Comparison of ENCODE assay signal across 1 cellular context in the genomic region with DNA sequence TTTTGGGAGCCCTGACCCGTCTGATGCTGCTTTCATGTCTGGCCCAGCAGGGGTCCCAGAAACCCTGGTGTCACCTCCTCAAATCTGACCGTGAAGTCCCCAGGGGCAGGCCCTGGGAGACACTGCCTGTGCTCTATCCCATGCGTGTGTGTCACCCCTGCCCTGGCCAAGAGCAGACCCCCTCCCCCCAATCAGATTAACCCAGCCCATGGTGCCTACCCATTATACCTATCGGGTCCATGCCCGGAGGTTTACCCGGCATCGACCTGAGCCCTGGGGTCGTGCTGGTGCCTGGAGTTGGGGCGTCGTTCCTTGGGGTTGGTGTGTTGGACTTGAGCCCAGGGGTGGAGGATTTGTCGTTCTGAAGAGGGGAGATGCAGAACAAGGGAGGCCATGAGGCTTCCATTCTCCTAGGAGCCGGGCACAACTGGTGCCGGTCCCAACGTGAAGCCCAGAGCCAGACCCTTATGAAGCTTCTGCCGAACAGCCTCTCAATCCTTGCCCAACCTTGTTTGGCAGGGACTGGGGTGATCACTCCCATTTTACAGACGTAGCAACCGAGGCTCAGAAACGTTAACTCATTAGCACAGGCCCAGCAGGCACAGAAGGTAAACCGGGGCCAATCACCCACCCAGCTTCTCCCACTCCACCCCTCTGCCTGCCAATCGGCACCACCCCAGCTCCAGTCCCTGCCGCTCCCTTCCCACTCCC.
TF ChIP-seq lines count a peak whose summit lies in the region.

No MANE protein-coding gene starts in this region.

TF ChIP-seq in IMR-90, 13 proteins besides CTCF, POLR2A, EP300 and RAD21:
- TF ChIP-seq MXI1 (IDR thresholded peaks at IDR 0.05; ENCODE audit: borderline replicate concordance, low read depth, low read length) (no peak), FOS (IDR thresholded peaks at IDR 0.05; ENCODE audit: low read depth, low read length) (no peak), RFX5 (IDR thresholded peaks at IDR 0.05; ENCODE audit: low read depth, low read length) (no peak), MAFK (IDR thresholded peaks at IDR 0.05; ENCODE audit: low read depth, low read length) (no peak), MAZ (IDR thresholded peaks at IDR 0.05; ENCODE audit: borderline replicate concordance, low read depth, low read length) (no peak), BHLHE40 (IDR thresholded peaks at IDR 0.05; ENCODE audit: low read depth, low read length) (no peak), CEBPB (IDR thresholded peaks at IDR 0.05; ENCODE audit: low read depth, low read length) (no peak), NFE2L2 (IDR thresholded peaks at IDR 0.05; ENCODE audit: low read depth, low read length) (no peak), CHD1 (IDR thresholded peaks at IDR 0.05; ENCODE audit: low read depth, low read length) (no peak), SMC3 (IDR thresholded peaks at IDR 0.05; ENCODE audit: low read depth, low read length) (no peak), RCOR1 (IDR thresholded peaks at IDR 0.05; ENCODE audit: insufficient replicate concordance, low read length) (no peak)
- TF ChIP-seq, protein P1, sequence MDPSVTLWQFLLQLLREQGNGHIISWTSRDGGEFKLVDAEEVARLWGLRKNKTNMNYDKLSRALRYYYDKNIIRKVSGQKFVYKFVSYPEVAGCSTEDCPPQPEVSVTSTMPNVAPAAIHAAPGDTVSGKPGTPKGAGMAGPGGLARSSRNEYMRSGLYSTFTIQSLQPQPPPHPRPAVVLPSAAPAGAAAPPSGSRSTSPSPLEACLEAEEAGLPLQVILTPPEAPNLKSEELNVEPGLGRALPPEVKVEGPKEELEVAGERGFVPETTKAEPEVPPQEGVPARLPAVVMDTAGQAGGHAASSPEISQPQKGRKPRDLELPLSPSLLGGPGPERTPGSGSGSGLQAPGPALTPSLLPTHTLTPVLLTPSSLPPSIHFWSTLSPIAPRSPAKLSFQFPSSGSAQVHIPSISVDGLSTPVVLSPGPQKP (IDR thresholded peaks at IDR 0.05; ENCODE audit: borderline replicate concordance, low read depth, low read length), result no peak
- TF ChIP-seq, protein P2, sequence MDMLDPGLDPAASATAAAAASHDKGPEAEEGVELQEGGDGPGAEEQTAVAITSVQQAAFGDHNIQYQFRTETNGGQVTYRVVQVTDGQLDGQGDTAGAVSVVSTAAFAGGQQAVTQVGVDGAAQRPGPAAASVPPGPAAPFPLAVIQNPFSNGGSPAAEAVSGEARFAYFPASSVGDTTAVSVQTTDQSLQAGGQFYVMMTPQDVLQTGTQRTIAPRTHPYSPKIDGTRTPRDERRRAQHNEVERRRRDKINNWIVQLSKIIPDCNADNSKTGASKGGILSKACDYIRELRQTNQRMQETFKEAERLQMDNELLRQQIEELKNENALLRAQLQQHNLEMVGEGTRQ (IDR thresholded peaks at IDR 0.05; ENCODE audit: low read depth, low read length), result no peak
